Comparison of ENCODE assay signal across 14 cellular contexts in genomic region chr9:112774006-112774996, GRCh38. TPM values are rescaled to one million over a fixed set of nuclear protein-coding genes. Genes with fewer than 3 reads are reported as not detected.
DNase-seq lines count a peak whose midpoint lies in the region; ATAC-seq, FAIRE-seq and TF ChIP-seq lines count a peak whose summit lies in the region.
"Had no signal": no experiment of that assay in that cellular context is flagged by ENCODE, and none has a peak within 500 bp of the region (broad histone marks: within the 10 kb centered on the region; RNA-seq: fewer than 3 reads in every experiment).

No MANE protein-coding gene starts in this region.

- no peak overlapping the region for H3K18ac ChIP-seq in mesenchymal stem cell (ENCODE audit: low read depth in 1 of 2, low read length in 2 of 2)

- H3K27ac ChIP-seq in DOHH2 (ENCODE audit: low read depth, low read length) (0 out of 2 replicates have a peak overlapping the region, but pooled peaks have one; percentile 5), mesenchymal stem cell (ENCODE audit: low read length, poor library complexity, severe bottlenecking) (no peak overlapping the region), kidney (ENCODE audit: low read depth in 2 of 2, low read length in 2 of 2) (no peak overlapping the region)
- H3K27ac ChIP-seq: C4-2B had no signal

- 95% methylated on average over 9 of the region's 9 CpGs for WGBS in mesenchymal stem cell

- no peaks in the 10 kb centered on the region for H3K27me3 ChIP-seq in DOHH2 (ENCODE audit: control insufficient read depth, low read length)
- H3K27me3 ChIP-seq in mesenchymal stem cell (ENCODE audit: control insufficient read depth in 1 of 2, insufficient read depth in 1 of 2, low read length in 2 of 2) = no peaks in the 10 kb centered on the region

- no peak overlapping the region for H2AFZ ChIP-seq in mesenchymal stem cell (ENCODE audit: low read depth, low read length)

- no peak overlapping the region for H3K9ac ChIP-seq in mesenchymal stem cell (ENCODE audit: low read length)
- H3K9ac ChIP-seq in kidney (ENCODE audit: low read length in 2 of 2) = no peak overlapping the region

- H3K79me1 ChIP-seq in mesenchymal stem cell (replicated peaks; ENCODE audit: low read length, poor library complexity, severe bottlenecking) = peaks cover 35% of the 10 kb centered on the region

- H3K4me2 ChIP-seq in DOHH2 (ENCODE audit: low read length) (peak overlapping the region; percentile 67), mesenchymal stem cell (ENCODE audit: low read length, poor library complexity, severe bottlenecking) (no peak overlapping the region)
- H3K4me2 ChIP-seq: smooth muscle cell had no signal

- intact Hi-C loops in kidney (cut with DNase I) = no loop called here

- no peak overlapping the region for H3K23ac ChIP-seq in mesenchymal stem cell (ENCODE audit: low read length in 2 of 2)

- H3K4me3 ChIP-seq in DOHH2 (ENCODE audit: low read length) (peak overlapping the region; percentile 50), mesenchymal stem cell (ENCODE audit: insufficient read depth in 1 of 2, low read depth in 1 of 2, low read length in 2 of 2) (no peak overlapping the region), kidney (ENCODE audit: low read length in 2 of 2) (no peak overlapping the region)
- H3K4me3 ChIP-seq: smooth muscle cell had no signal

- no peak overlapping the region for H4K91ac ChIP-seq in mesenchymal stem cell (ENCODE audit: low read length)

- peaks cover 4% of the 10 kb centered on the region; the same call in 1 of the 2 replicates for H4K20me1 ChIP-seq in DOHH2 (ENCODE audit: control insufficient read depth, insufficient read depth, low read depth, low read length)

- no peak overlapping the region for H2BK15ac ChIP-seq in mesenchymal stem cell (ENCODE audit: low read depth, poor library complexity, severe bottlenecking)

- no peak overlapping the region for H2AK5ac ChIP-seq in mesenchymal stem cell (ENCODE audit: low read length, severe bottlenecking)

- H3K9me2 ChIP-seq in DOHH2 (replicated peaks; ENCODE audit: control insufficient read depth, low read length) = no peaks in the 10 kb centered on the region

- no peaks in the 10 kb centered on the region for H3K36me3 ChIP-seq in DOHH2 (ENCODE audit: control insufficient read depth, low read length)
- peaks cover 0 to 8% of the 10 kb centered on the region in 2 experiments for H3K36me3 ChIP-seq in mesenchymal stem cell (ENCODE audit: control insufficient read depth in 1 of 2, insufficient read depth in 2 of 2, low read depth in 1 of 2, low read length in 2 of 2)
- no peaks in the 10 kb centered on the region for H3K36me3 ChIP-seq in kidney (ENCODE audit: control insufficient read depth in 1 of 2, insufficient read depth in 2 of 2, low read length in 2 of 2)

- H2BK120ac ChIP-seq in mesenchymal stem cell (ENCODE audit: low read depth, low read length) = no peak overlapping the region

- FAIRE-seq in kidney (lab: Jason Lieb, UNC) = no peak

- H3K4me1 ChIP-seq in DOHH2 (ENCODE audit: control insufficient read depth, low read length) (peaks cover 42% of the 10 kb centered on the region), mesenchymal stem cell (ENCODE audit: control insufficient read depth, insufficient read depth, low read depth, low read length) (no peaks in the 10 kb centered on the region), kidney (ENCODE audit: control insufficient read depth in 1 of 2, insufficient read depth in 1 of 2, low read depth in 1 of 2, low read length in 2 of 2) (no peaks in the 10 kb centered on the region)

- no peak for TF ChIP-seq CTCF in DOHH2 (IDR thresholded peaks at IDR 0.05; ENCODE audit: low read depth, low read length, poor library complexity, severe bottlenecking)
- TF ChIP-seq CTCF in kidney (IDR thresholded peaks at IDR 0.05; ENCODE audit: borderline replicate concordance, extremely low read depth, insufficient read depth) = no peak

- H3K14ac ChIP-seq in mesenchymal stem cell (ENCODE audit: low read length in 2 of 2) = no peak overlapping the region

- H3K9me3 ChIP-seq in DOHH2 (ENCODE audit: control insufficient read depth, insufficient read depth, low read length) = no peaks in the 10 kb centered on the region
- H3K9me3 ChIP-seq in mesenchymal stem cell (ENCODE audit: control insufficient read depth, low read length) = no peaks in the 10 kb centered on the region
- no peaks in the 10 kb centered on the region for H3K9me3 ChIP-seq in kidney (ENCODE audit: control insufficient read depth in 1 of 2, low read length in 2 of 2)

- peak; percentile 32 for DNase-seq in dedifferentiated amniotic fluid mesenchymal stem cell (ENCODE audit: extremely low spot score)
- DNase-seq in mesenchymal stem cell = no peak
- DNase-seq in NK-92 (lab: John Stamatoyannopoulos, UW; ENCODE audit: unreplicated experiment) = no peak
- no peak for DNase-seq in kidney
- DNase-seq: anterior cingulate cortex, NCI-H1092 treated with DMSO at 0.1 percent for 48 hours, NCI-H774, nephron progenitor cell had no signal

- peaks cover 5% of the 10 kb centered on the region; the same call in 1 of the 2 replicates for H3F3A ChIP-seq in DOHH2 (ENCODE audit: control insufficient read depth, insufficient read depth)

- H4K8ac ChIP-seq in mesenchymal stem cell (ENCODE audit: low read length) = no peak overlapping the region

- no peak overlapping the region for H3K4ac ChIP-seq in mesenchymal stem cell (ENCODE audit: low read depth in 1 of 2, low read length in 2 of 2)

- peaks cover 76% of the 10 kb centered on the region for H3K79me2 ChIP-seq in DOHH2 (ENCODE audit: control insufficient read depth, low read length)

- H2BK5ac ChIP-seq in mesenchymal stem cell (ENCODE audit: low read depth, low read length, poor library complexity, severe bottlenecking) = no peak overlapping the region

- no peak overlapping the region for H2BK12ac ChIP-seq in mesenchymal stem cell (ENCODE audit: low read length in 2 of 2)

- ATAC-seq in GM21360 (IDR thresholded peaks at IDR 0.05; ENCODE audit: unreplicated experiment) = peak; percentile 45
- ATAC-seq in HG03066 (IDR thresholded peaks at IDR 0.05; ENCODE audit: low read depth, unreplicated experiment) = peak; percentile 55
- no peak for ATAC-seq in GM19397 (IDR thresholded peaks at IDR 0.05; ENCODE audit: unreplicated experiment)

RNA-seq across cellular contexts. Expression of gene SNX30, which starts 23.7 kb away (rescaled TPM):
- polyA plus RNA-seq in mesenchymal stem cell (2013, experiment 1 of 2) = 14.3 TPM
- polyA plus RNA-seq in mesenchymal stem cell (2013, experiment 2 of 2) = 15.1 TPM
- 22.9 TPM for total RNA-seq in kidney
- polyA plus RNA-seq in kidney (ENCODE audit: insufficient read depth, low read depth, low replicate concordance) = 7.9 TPM

RNA-seq across cellular contexts. Expression of gene INIP, which starts 56.4 kb away (rescaled TPM):
- 10.1 TPM for polyA plus RNA-seq in mesenchymal stem cell (2013, experiment 1 of 2)
- 11.7 TPM for polyA plus RNA-seq in mesenchymal stem cell (2013, experiment 2 of 2)
- 25.7 TPM for total RNA-seq in kidney
- polyA plus RNA-seq in kidney (ENCODE audit: insufficient read depth, low read depth, low replicate concordance) = 14.5 TPM
